In genomic region chr15:56366211-56366610, GRCh38 we compare ENCODE assay signal across 10 cellular contexts. TPM values are rescaled to one million over a fixed set of nuclear protein-coding genes. Genes with fewer than 3 reads are reported as not detected.
A peak's percentile ranks its signal among the peaks of the same experiment; 100 is the strongest.
DNase-seq lines count a peak whose midpoint lies in the region; ATAC-seq and TF ChIP-seq lines count a peak whose summit lies in the region.
"Had no signal": no experiment of that assay in that cellular context is flagged by ENCODE, and none has a peak within 500 bp of the region (broad histone marks: within the 10 kb centered on the region; RNA-seq: fewer than 3 reads in every experiment).

No MANE protein-coding gene starts in this region.

- no peak overlapping the region for H3K9ac ChIP-seq in smooth muscle cell (ENCODE audit: low read depth)
- H3K9ac ChIP-seq: BLaER1 had no signal

- H2AFZ ChIP-seq in smooth muscle cell (ENCODE audit: low read depth): peak overlapping the region; percentile 99

- peak overlapping the region; percentile 51 for H3K4me3 ChIP-seq in RWPE2 (ENCODE audit: severe bottlenecking)
- peak overlapping the region; percentile 74 for H3K4me3 ChIP-seq in fibroblast of villous mesenchyme (ENCODE audit: low read depth, low read length)
- peak overlapping the region; percentile 67 for H3K4me3 ChIP-seq in smooth muscle cell

- H3K4me1 ChIP-seq in RWPE2 (ENCODE audit: insufficient read depth, poor library complexity, severe bottlenecking) (peaks cover 30% of the 10 kb centered on the region), smooth muscle cell (ENCODE audit: low read depth) (peaks cover 6% of the 10 kb centered on the region)
- H3K4me1 ChIP-seq: BLaER1 had no signal

- ATAC-seq in RWPE2 (ENCODE audit: low read depth): no peak

- DNase-seq in NCI-H146 (lab: John Stamatoyannopoulos, UW) (peak; percentile 33), NCI-H146 treated with DMSO at 0.1 percent for 48 hours (lab: John Stamatoyannopoulos, UW; ENCODE audit: unreplicated experiment) (no peak), RWPE2 (ENCODE audit: low spot score) (no peak), fibroblast of villous mesenchyme (ENCODE audit: low read depth) (no peak), smooth muscle cell (lab: John Stamatoyannopoulos, UW; ENCODE audit: unreplicated experiment) (no peak), GM10266 (ENCODE audit: extremely low spot score) (no peak), A172 (ENCODE audit: low spot score) (no peak), DMS153 (lab: John Stamatoyannopoulos, UW) (no peak)

- H3F3A ChIP-seq in smooth muscle cell (ENCODE audit: low read depth): no peaks in the 10 kb centered on the region

- no peak for TF ChIP-seq CTCF in RWPE2 (IDR thresholded peaks at IDR 0.05; ENCODE audit: poor library complexity, severe bottlenecking)
- TF ChIP-seq CTCF in fibroblast of villous mesenchyme (IDR thresholded peaks at IDR 0.05; ENCODE audit: insufficient read depth, low read depth, low read length): no peak
- no peak for TF ChIP-seq CTCF in smooth muscle cell (IDR thresholded peaks at IDR 0.05; ENCODE audit: borderline replicate concordance, insufficient read depth, poor library complexity, severe bottlenecking)
- no peak for TF ChIP-seq CTCF in GM10266 (IDR thresholded peaks at IDR 0.05; ENCODE audit: control insufficient read depth, insufficient read depth, low read depth, missing control alignments)

- H3K36me3 ChIP-seq in RWPE2 (ENCODE audit: low read depth) (no peaks in the 10 kb centered on the region), smooth muscle cell (ENCODE audit: low read depth) (no peaks in the 10 kb centered on the region)
- H3K36me3 ChIP-seq: BLaER1 had no signal

- H3K9me3 ChIP-seq in RWPE2 (ENCODE audit: severe bottlenecking) (no peaks in the 10 kb centered on the region), smooth muscle cell (replicated peaks; ENCODE audit: low read depth) (no peaks in the 10 kb centered on the region)

- no peaks in the 10 kb centered on the region for H4K20me1 ChIP-seq in smooth muscle cell (ENCODE audit: low read depth)
- H4K20me1 ChIP-seq: BLaER1 had no signal

- H3K27ac ChIP-seq in RWPE2 (ENCODE audit: poor library complexity, severe bottlenecking) (peak overlapping the region; percentile 9), smooth muscle cell (ENCODE audit: low read depth) (no peak overlapping the region)
- H3K27ac ChIP-seq: BLaER1, HL-60 had no signal

- H3K79me2 ChIP-seq in smooth muscle cell (ENCODE audit: low read depth): no peaks in the 10 kb centered on the region

- no peaks in the 10 kb centered on the region for H3K27me3 ChIP-seq in RWPE2 (ENCODE audit: insufficient read depth, poor library complexity, severe bottlenecking)
- H3K27me3 ChIP-seq in smooth muscle cell (ENCODE audit: low read depth): no peaks in the 10 kb centered on the region

- H3K4me2 ChIP-seq in smooth muscle cell: peak overlapping the region; percentile 92

- WGBS in smooth muscle cell (ENCODE audit: low lambda C conversion rate): 25% methylated on average over 2 of the region's 2 CpGs

RNA-seq across cellular contexts. Expression of gene TEX9, which starts 1.0 kb away (rescaled TPM):
- total RNA-seq in fibroblast of villous mesenchyme (2.9 and 3.9 TPM in 2 replicates), smooth muscle cell (5.3 and 11.3 TPM in 2 replicates)
- 4.0 and 5.0 TPM in 2 replicates for polyA plus RNA-seq in smooth muscle cell
- 9.0 and 15.3 TPM in 2 replicates for total RNA-seq in A172 (2014; rRNA removed; shearing (Covaris generic))
